In the genomic region with DNA sequence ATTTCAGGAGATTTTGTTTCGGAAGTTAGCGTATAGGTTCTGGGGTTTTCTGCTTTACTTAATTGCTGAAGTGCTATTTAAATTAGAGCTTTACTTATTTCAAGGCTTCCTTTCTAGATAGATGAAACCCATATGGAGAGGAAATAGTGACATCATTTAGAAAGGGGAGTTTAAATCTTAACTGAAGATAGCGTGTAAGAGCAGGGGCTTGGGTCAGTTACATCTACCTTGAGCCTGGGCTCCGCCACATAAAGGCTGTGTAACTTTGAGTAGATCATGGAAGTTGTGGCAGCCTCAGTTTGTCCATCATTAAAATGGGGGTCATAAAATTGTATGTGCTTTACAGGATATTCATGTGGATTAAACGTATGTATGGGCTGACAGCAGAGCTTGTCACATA, we compare ENCODE assay signal across 15 cellular contexts. TPM values are rescaled to one million over a fixed set of nuclear protein-coding genes. Genes with fewer than 3 reads are reported as not detected.
A peak's percentile ranks its signal among the peaks of the same experiment; 100 is the strongest.
DNase-seq lines count a peak whose midpoint lies in the region; ATAC-seq and TF ChIP-seq lines count a peak whose summit lies in the region.
"Had no signal": no experiment of that assay in that cellular context is flagged by ENCODE, and none has a peak within 500 bp of the region (broad histone marks: within the 10 kb centered on the region; RNA-seq: fewer than 3 reads in every experiment).

No MANE protein-coding gene starts in this region.

- H3K36me3 Mint-ChIP-seq in activated CD8-positive, alpha-beta T cell treated with anti-CD3 and anti-CD28 coated beads for 36 hours (ENCODE audit: low read depth) = peaks cover 12% of the 10 kb centered on the region
- H3K36me3 Mint-ChIP-seq in activated CD8-positive, alpha-beta T cell treated with anti-CD3 and anti-CD28 coated beads, Interleukin-2, amount 10 ng/mL, durations not matched to agents 7 days and 5 days (ENCODE audit: low read depth) = peaks cover 13% of the 10 kb centered on the region
- peaks cover 3% of the 10 kb centered on the region for H3K36me3 Mint-ChIP-seq in IgD-negative memory B cell
- H3K36me3 Mint-ChIP-seq in stimulated activated memory B cell treated with anti-CD40 and anti-IgM and Interleukin-4, amounts not matched to agents 10 μg/mL and 1 μg/mL and 100 μg/mL, for 72 hours = peaks cover 8% of the 10 kb centered on the region
- H3K36me3 Mint-ChIP-seq: natural killer cell had no signal

- no peaks in the 10 kb centered on the region for H3K27me3 Mint-ChIP-seq in activated CD8-positive, alpha-beta T cell treated with anti-CD3 and anti-CD28 coated beads for 36 hours
- no peaks in the 10 kb centered on the region for H3K27me3 Mint-ChIP-seq in activated CD8-positive, alpha-beta T cell treated with anti-CD3 and anti-CD28 coated beads, Interleukin-2, amount 10 ng/mL, durations not matched to agents 7 days and 5 days (ENCODE audit: low read depth)
- H3K27me3 Mint-ChIP-seq in IgD-negative memory B cell = no peaks in the 10 kb centered on the region
- no peaks in the 10 kb centered on the region for H3K27me3 Mint-ChIP-seq in stimulated activated memory B cell treated with anti-CD40 and anti-IgM and Interleukin-4, amounts not matched to agents 10 μg/mL and 1 μg/mL and 100 μg/mL, for 72 hours

- peaks cover 33% of the 10 kb centered on the region for H3K4me1 Mint-ChIP-seq in activated CD8-positive, alpha-beta T cell treated with anti-CD3 and anti-CD28 coated beads for 36 hours (ENCODE audit: low read depth)
- H3K4me1 Mint-ChIP-seq in activated CD8-positive, alpha-beta T cell treated with anti-CD3 and anti-CD28 coated beads, Interleukin-2, amount 10 ng/mL, durations not matched to agents 7 days and 5 days (ENCODE audit: low read depth) = peaks cover 20% of the 10 kb centered on the region
- H3K4me1 Mint-ChIP-seq in IgD-negative memory B cell = peaks cover 28 to 34% (median 30%) of the 10 kb centered on the region in 3 donors
- H3K4me1 Mint-ChIP-seq in stimulated activated memory B cell treated with anti-CD40 and anti-IgM and Interleukin-4, amounts not matched to agents 10 μg/mL and 1 μg/mL and 100 μg/mL, for 72 hours = peaks cover 40% of the 10 kb centered on the region

- POLR2A ChIA-PET in activated CD8-positive, alpha-beta T cell treated with anti-CD3 and anti-CD28 coated beads for 36 hours (lab: Charles Lee) = no interaction called here
- POLR2A ChIA-PET in activated CD8-positive, alpha-beta T cell treated with anti-CD3 and anti-CD28 coated beads, Interleukin-2, amount 10 ng/mL, durations not matched to agents 7 days and 5 days (lab: Charles Lee) = interaction anchor here (1.3 kb wide), 2 partner anchors 12 to 59 kb away, joined by 3 to 4 read pairs; a partner anchor contains a TSS

- H3K4me3 Mint-ChIP-seq in activated CD8-positive, alpha-beta T cell treated with anti-CD3 and anti-CD28 coated beads for 36 hours = no peak overlapping the region
- H3K4me3 Mint-ChIP-seq in activated CD8-positive, alpha-beta T cell treated with anti-CD3 and anti-CD28 coated beads, Interleukin-2, amount 10 ng/mL, durations not matched to agents 7 days and 5 days = no peak overlapping the region
- H3K4me3 Mint-ChIP-seq in IgD-negative memory B cell = peak overlapping the region in 1 of 4 donors; percentile 1
- H3K4me3 Mint-ChIP-seq in stimulated activated memory B cell treated with anti-CD40 and anti-IgM and Interleukin-4, amounts not matched to agents 10 μg/mL and 1 μg/mL and 100 μg/mL, for 72 hours = peak overlapping the region; percentile 11
- H3K4me3 Mint-ChIP-seq: natural killer cell had no signal

- H3K27ac ChIP-seq in coronary artery (peak overlapping the region; percentile 77 to 98), foreskin keratinocyte (no peak overlapping the region)
- H3K27ac ChIP-seq: body of pancreas, HL-60 had no signal

- H3K27ac Mint-ChIP-seq in activated CD8-positive, alpha-beta T cell treated with anti-CD3 and anti-CD28 coated beads for 36 hours = peak overlapping the region; percentile 65
- no peak overlapping the region for H3K27ac Mint-ChIP-seq in activated CD8-positive, alpha-beta T cell treated with anti-CD3 and anti-CD28 coated beads, Interleukin-2, amount 10 ng/mL, durations not matched to agents 7 days and 5 days
- H3K27ac Mint-ChIP-seq in IgD-negative memory B cell = peak overlapping the region in 2 of 3 donors; percentile 11 to 96
- H3K27ac Mint-ChIP-seq in stimulated activated memory B cell treated with anti-CD40 and anti-IgM and Interleukin-4, amounts not matched to agents 10 μg/mL and 1 μg/mL and 100 μg/mL, for 72 hours = peak overlapping the region; percentile 64

- intact Hi-C loops in activated CD8-positive, alpha-beta T cell treated with anti-CD3 and anti-CD28 coated beads for 36 hours (cut with micrococcal nuclease) = no loop called here

- no peak for TF ChIP-seq CTCF in activated CD8-positive, alpha-beta T cell treated with anti-CD3 and anti-CD28 coated beads for 36 hours (IDR thresholded peaks at IDR 0.05)
- TF ChIP-seq CTCF in coronary artery (IDR thresholded peaks at IDR 0.05) (no peak), foreskin keratinocyte (conservative IDR thresholded peaks at IDR 0.05) (no peak)

- H3K9me3 Mint-ChIP-seq in activated CD8-positive, alpha-beta T cell treated with anti-CD3 and anti-CD28 coated beads for 36 hours = no peaks in the 10 kb centered on the region
- H3K9me3 Mint-ChIP-seq in activated CD8-positive, alpha-beta T cell treated with anti-CD3 and anti-CD28 coated beads, Interleukin-2, amount 10 ng/mL, durations not matched to agents 7 days and 5 days (ENCODE audit: insufficient read depth) = no peaks in the 10 kb centered on the region
- no peaks in the 10 kb centered on the region for H3K9me3 Mint-ChIP-seq in IgD-negative memory B cell
- no peaks in the 10 kb centered on the region for H3K9me3 Mint-ChIP-seq in stimulated activated memory B cell treated with anti-CD40 and anti-IgM and Interleukin-4, amounts not matched to agents 10 μg/mL and 1 μg/mL and 100 μg/mL, for 72 hours
- H3K9me3 Mint-ChIP-seq: natural killer cell had no signal

- CTCF ChIA-PET in activated CD8-positive, alpha-beta T cell treated with anti-CD3 and anti-CD28 coated beads for 36 hours (lab: Charles Lee) = interaction anchor here (1.0 to 4.7 kb wide), 8 partner anchors 10 to 92 kb away, joined by 3 to 44 read pairs (median 4); no protein-coding TSS in a partner anchor
- CTCF ChIA-PET in activated CD8-positive, alpha-beta T cell treated with anti-CD3 and anti-CD28 coated beads, Interleukin-2, amount 10 ng/mL, durations not matched to agents 7 days and 5 days (lab: Charles Lee) = interaction anchor here (1.0 to 3.8 kb wide), 4 partner anchors 13 to 317 kb away, joined by 3 to 29 read pairs (median 7); no protein-coding TSS in a partner anchor

- no peak overlapping the region for H3K4me3 ChIP-seq in coronary artery
- H3K4me3 ChIP-seq: body of pancreas, smooth muscle cell, tibial nerve had no signal

- no peaks in the 10 kb centered on the region for H3K27me3 ChIP-seq in foreskin keratinocyte
- H3K27me3 ChIP-seq: body of pancreas, tibial nerve had no signal

- ATAC-seq in activated CD8-positive, alpha-beta T cell treated with anti-CD3 and anti-CD28 coated beads for 36 hours = no peak
- ATAC-seq in activated CD8-positive, alpha-beta T cell treated with anti-CD3 and anti-CD28 coated beads, Interleukin-2, amount 10 ng/mL, durations not matched to agents 7 days and 5 days = no peak
- ATAC-seq in stimulated activated memory B cell treated with anti-CD40 and anti-IgM and Interleukin-4, amounts not matched to agents 10 μg/mL and 1 μg/mL and 100 μg/mL, for 72 hours = no peak
- ATAC-seq in foreskin keratinocyte = no peak
- ATAC-seq: body of pancreas, natural killer cell had no signal

- no peak for DNase-seq in activated CD8-positive, alpha-beta T cell treated with anti-CD3 and anti-CD28 coated beads for 36 hours
- no peak for DNase-seq in activated CD8-positive, alpha-beta T cell treated with anti-CD3 and anti-CD28 coated beads, Interleukin-2, amount 10 ng/mL, durations not matched to agents 7 days and 5 days
- DNase-seq in coronary artery (ENCODE audit: low spot score) (no peak), foreskin melanocyte (no peak), foreskin keratinocyte (no peak)
- DNase-seq in stimulated activated CD4-positive, alpha-beta T cell treated with anti-CD3 and anti-CD28 coated beads, Interleukin-4, amount 100 ng/mL, for 1 hour = no peak
- DNase-seq: body of pancreas, Caco-2, natural killer cell, NCI-H2081 treated with DMSO at 0.1 percent for 48 hours had no signal

- H3K4me1 ChIP-seq in foreskin keratinocyte = peaks cover 3% of the 10 kb centered on the region

RNA-seq across cellular contexts. Expression of a gene that starts 4.7 kb away (rescaled TPM):
- 10 to 100 TPM; 30.2 to 34.7 TPM for total RNA-seq in activated CD8-positive, alpha-beta T cell treated with anti-CD3 and anti-CD28 coated beads for 36 hours
- 10 to 100 TPM; 56.2 to 58.3 TPM for total RNA-seq in activated CD8-positive, alpha-beta T cell treated with anti-CD3 and anti-CD28 coated beads, Interleukin-2, amount 10 ng/mL, durations not matched to agents 7 days and 5 days
- polyA plus RNA-seq in IgD-negative memory B cell = 42.3 TPM
- total RNA-seq in foreskin keratinocyte = 22.6 and 25.2 TPM in 2 replicates
- 14.0 and 15.9 TPM in 2 replicates for polyA plus RNA-seq in foreskin keratinocyte

RNA-seq across cellular contexts. Expression of a gene that starts 11.7 kb away (rescaled TPM):
- total RNA-seq in activated CD8-positive, alpha-beta T cell treated with anti-CD3 and anti-CD28 coated beads for 36 hours = 100 to 1,000 TPM; 600 to 627 TPM
- total RNA-seq in activated CD8-positive, alpha-beta T cell treated with anti-CD3 and anti-CD28 coated beads, Interleukin-2, amount 10 ng/mL, durations not matched to agents 7 days and 5 days = 100 to 1,000 TPM; 607 to 613 TPM
- polyA plus RNA-seq in IgD-negative memory B cell (42.1 TPM), foreskin keratinocyte (209 and 255 TPM in 2 replicates)
- 222 and 256 TPM in 2 replicates for total RNA-seq in foreskin keratinocyte

RNA-seq across cellular contexts. Expression of a gene that starts 18.6 kb away (rescaled TPM):
- total RNA-seq in activated CD8-positive, alpha-beta T cell treated with anti-CD3 and anti-CD28 coated beads for 36 hours = 10 to 100 TPM; 66.8 to 76.3 TPM
- 10 to 100 TPM; 76.7 to 77.9 TPM for total RNA-seq in activated CD8-positive, alpha-beta T cell treated with anti-CD3 and anti-CD28 coated beads, Interleukin-2, amount 10 ng/mL, durations not matched to agents 7 days and 5 days
- polyA plus RNA-seq in IgD-negative memory B cell = 183 TPM
- total RNA-seq in foreskin keratinocyte = 84.7 and 110 TPM in 2 replicates
- 84.0 and 101 TPM in 2 replicates for polyA plus RNA-seq in foreskin keratinocyte
